1 cellular context compared by ENCODE assay signal in the genomic region with DNA sequence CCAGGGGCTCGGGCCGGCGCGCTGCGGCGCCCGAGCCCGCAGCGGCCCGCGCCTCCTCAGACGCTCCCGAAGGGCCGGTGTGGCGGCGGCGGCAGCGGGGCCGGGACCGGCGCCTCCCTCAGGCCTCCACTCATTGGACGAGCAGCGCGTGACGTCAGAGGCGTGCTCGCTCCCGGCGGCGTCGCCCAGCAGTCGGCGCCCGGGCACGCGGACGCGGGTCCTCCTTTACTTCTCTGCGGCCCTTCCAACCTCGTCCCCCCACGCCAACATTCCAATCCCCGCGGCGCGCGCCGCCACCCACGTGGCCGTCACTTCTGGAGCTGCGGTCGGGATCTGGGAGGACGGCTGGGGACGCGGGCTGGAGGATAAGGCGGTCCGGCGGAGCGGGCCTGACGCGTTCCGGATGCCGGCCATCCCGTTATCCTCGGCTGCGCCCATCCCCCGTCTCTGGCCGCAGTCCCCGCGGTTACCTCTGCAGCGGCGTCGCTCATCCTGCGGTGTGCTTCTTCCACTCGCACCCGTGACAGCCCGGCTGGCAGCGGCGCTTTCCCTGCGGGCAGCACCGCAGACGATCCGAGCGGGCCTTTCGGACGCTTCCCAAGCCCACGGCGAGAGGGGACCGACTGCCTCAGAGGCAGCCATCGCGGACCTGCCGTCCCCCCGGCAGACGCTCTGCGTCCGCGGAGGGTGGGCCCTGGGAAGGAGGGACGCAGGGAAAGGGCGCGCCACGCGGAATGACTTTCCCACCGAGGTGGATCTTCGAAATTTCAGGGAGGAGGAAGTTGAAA.
TF ChIP-seq lines count a peak whose summit lies in the region.

A gene with protein sequence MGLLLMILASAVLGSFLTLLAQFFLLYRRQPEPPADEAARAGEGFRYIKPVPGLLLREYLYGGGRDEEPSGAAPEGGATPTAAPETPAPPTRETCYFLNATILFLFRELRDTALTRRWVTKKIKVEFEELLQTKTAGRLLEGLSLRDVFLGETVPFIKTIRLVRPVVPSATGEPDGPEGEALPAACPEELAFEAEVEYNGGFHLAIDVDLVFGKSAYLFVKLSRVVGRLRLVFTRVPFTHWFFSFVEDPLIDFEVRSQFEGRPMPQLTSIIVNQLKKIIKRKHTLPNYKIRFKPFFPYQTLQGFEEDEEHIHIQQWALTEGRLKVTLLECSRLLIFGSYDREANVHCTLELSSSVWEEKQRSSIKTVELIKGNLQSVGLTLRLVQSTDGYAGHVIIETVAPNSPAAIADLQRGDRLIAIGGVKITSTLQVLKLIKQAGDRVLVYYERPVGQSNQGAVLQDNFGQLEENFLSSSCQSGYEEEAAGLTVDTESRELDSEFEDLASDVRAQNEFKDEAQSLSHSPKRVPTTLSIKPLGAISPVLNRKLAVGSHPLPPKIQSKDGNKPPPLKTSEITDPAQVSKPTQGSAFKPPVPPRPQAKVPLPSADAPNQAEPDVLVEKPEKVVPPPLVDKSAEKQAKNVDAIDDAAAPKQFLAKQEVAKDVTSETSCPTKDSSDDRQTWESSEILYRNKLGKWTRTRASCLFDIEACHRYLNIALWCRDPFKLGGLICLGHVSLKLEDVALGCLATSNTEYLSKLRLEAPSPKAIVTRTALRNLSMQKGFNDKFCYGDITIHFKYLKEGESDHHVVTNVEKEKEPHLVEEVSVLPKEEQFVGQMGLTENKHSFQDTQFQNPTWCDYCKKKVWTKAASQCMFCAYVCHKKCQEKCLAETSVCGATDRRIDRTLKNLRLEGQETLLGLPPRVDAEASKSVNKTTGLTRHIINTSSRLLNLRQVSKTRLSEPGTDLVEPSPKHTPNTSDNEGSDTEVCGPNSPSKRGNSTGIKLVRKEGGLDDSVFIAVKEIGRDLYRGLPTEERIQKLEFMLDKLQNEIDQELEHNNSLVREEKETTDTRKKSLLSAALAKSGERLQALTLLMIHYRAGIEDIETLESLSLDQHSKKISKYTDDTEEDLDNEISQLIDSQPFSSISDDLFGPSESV (minus strand): TSS at position 81 of the 788 bp plus-strand sequence. CDS start 213 bp downstream, outside the sequence.

TF ChIP-seq in WTC11, 78 proteins besides CTCF, POLR2A, EP300 and RAD21 (continued from another document):
- TF ChIP-seq, protein P1, sequence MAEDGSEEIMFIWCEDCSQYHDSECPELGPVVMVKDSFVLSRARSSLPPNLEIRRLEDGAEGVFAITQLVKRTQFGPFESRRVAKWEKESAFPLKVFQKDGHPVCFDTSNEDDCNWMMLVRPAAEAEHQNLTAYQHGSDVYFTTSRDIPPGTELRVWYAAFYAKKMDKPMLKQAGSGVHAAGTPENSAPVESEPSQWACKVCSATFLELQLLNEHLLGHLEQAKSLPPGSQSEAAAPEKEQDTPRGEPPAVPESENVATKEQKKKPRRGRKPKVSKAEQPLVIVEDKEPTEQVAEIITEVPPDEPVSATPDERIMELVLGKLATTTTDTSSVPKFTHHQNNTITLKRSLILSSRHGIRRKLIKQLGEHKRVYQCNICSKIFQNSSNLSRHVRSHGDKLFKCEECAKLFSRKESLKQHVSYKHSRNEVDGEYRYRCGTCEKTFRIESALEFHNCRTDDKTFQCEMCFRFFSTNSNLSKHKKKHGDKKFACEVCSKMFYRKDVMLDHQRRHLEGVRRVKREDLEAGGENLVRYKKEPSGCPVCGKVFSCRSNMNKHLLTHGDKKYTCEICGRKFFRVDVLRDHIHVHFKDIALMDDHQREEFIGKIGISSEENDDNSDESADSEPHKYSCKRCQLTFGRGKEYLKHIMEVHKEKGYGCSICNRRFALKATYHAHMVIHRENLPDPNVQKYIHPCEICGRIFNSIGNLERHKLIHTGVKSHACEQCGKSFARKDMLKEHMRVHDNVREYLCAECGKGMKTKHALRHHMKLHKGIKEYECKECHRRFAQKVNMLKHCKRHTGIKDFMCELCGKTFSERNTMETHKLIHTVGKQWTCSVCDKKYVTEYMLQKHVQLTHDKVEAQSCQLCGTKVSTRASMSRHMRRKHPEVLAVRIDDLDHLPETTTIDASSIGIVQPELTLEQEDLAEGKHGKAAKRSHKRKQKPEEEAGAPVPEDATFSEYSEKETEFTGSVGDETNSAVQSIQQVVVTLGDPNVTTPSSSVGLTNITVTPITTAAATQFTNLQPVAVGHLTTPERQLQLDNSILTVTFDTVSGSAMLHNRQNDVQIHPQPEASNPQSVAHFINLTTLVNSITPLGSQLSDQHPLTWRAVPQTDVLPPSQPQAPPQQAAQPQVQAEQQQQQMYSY (CRISPR knock-in tag; IDR thresholded peaks at IDR 0.05): no peak
- TF ChIP-seq, protein P2, sequence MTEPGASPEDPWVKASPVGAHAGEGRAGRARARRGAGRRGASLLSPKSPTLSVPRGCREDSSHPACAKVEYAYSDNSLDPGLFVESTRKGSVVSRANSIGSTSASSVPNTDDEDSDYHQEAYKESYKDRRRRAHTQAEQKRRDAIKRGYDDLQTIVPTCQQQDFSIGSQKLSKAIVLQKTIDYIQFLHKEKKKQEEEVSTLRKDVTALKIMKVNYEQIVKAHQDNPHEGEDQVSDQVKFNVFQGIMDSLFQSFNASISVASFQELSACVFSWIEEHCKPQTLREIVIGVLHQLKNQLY (CRISPR knock-in tag; IDR thresholded peaks at IDR 0.05): 0 out of 2 replicates have a peak, but pooled peaks have one; percentile 55
- TF ChIP-seq JUN (CRISPR knock-in tag; IDR thresholded peaks at IDR 0.05) (no peak), CREM (CRISPR knock-in tag; IDR thresholded peaks at IDR 0.05) (peak; percentile 63), KAT7 (CRISPR knock-in tag; IDR thresholded peaks at IDR 0.05; ENCODE audit: borderline replicate concordance) (peak; percentile 95; the same call in 1 of the 2 replicates), GABPB1 (CRISPR knock-in tag; IDR thresholded peaks at IDR 0.05) (peak; percentile 45; the same call in 1 of the 2 replicates), FOXP1 (CRISPR knock-in tag; IDR thresholded peaks at IDR 0.05; ENCODE audit: borderline replicate concordance) (peak; percentile 80; the same call in 1 of the 2 replicates), NR3C1 (CRISPR knock-in tag; conservative IDR thresholded peaks at IDR 0.05; ENCODE audit: low read depth) (0 out of 2 replicates have a peak, but pooled peaks have one; percentile 53), ATF6 (CRISPR knock-in tag; IDR thresholded peaks at IDR 0.05) (no peak)
